15 cellular contexts compared by ENCODE assay signal in genomic region chr3:73213906-73214305, GRCh38.
"Had no signal": no experiment of that assay in that cellular context is flagged by ENCODE, and none has a peak within 500 bp of the region (broad histone marks: within the 10 kb centered on the region; RNA-seq: fewer than 3 reads in every experiment).

No MANE protein-coding gene starts in this region.

- H3K27ac Mint-ChIP-seq: activated naive CD8-positive, alpha-beta T cell treated with anti-CD3 and anti-CD28 coated beads, Interleukin-2, amount 10 ng/mL, durations not matched to agents 7 days and 5 days; activated T-helper 1 cell treated with anti-CD3 and anti-CD28 coated beads, Interleukin-12 subunit alpha, Interleukin-12 subunit beta, Interleukin-2, Interleukin-4 antibody, amounts not matched to agents 30 ng/mL and 10 ng/mL and 1 ng/mL, durations not matched to agents 14 hours and 24 hours and 36 hours; endodermal cell; natural killer cell treated with Interleukin-12 subunit alpha and Interleukin-12 subunit beta and Interleukin-15 and Interleukin-18, amount 100 ng/mL, for 72 hours; stimulated activated naive B cell treated with anti-CD40 and anti-IgM and Interleukin-4, amounts not matched to agents 10 μg/mL and 1 μg/mL and 100 μg/mL, for 72 hours had no signal

- H3K4me1 Mint-ChIP-seq: activated naive CD8-positive, alpha-beta T cell treated with anti-CD3 and anti-CD28 coated beads, Interleukin-2, amount 10 ng/mL, durations not matched to agents 7 days and 5 days; endodermal cell; stimulated activated naive B cell treated with anti-CD40 and anti-IgM and Interleukin-4, amounts not matched to agents 10 μg/mL and 1 μg/mL and 100 μg/mL, for 72 hours had no signal

- H3K27me3 Mint-ChIP-seq: activated naive CD8-positive, alpha-beta T cell treated with anti-CD3 and anti-CD28 coated beads, Interleukin-2, amount 10 ng/mL, durations not matched to agents 7 days and 5 days had no signal

- H3K9me3 Mint-ChIP-seq: activated naive CD8-positive, alpha-beta T cell treated with anti-CD3 and anti-CD28 coated beads, Interleukin-2, amount 10 ng/mL, durations not matched to agents 7 days and 5 days; activated T-helper 1 cell treated with anti-CD3 and anti-CD28 coated beads, Interleukin-12 subunit alpha, Interleukin-12 subunit beta, Interleukin-2, Interleukin-4 antibody, amounts not matched to agents 30 ng/mL and 10 ng/mL and 1 ng/mL, durations not matched to agents 14 hours and 24 hours and 36 hours had no signal

- H3K36me3 ChIP-seq: tibial nerve, uterus had no signal

- H3K4me3 Mint-ChIP-seq: activated naive CD8-positive, alpha-beta T cell treated with anti-CD3 and anti-CD28 coated beads, Interleukin-2, amount 10 ng/mL, durations not matched to agents 7 days and 5 days; activated T-helper 1 cell treated with anti-CD3 and anti-CD28 coated beads, Interleukin-12 subunit alpha, Interleukin-12 subunit beta, Interleukin-2, Interleukin-4 antibody, amounts not matched to agents 30 ng/mL and 10 ng/mL and 1 ng/mL, durations not matched to agents 14 hours and 24 hours and 36 hours; endodermal cell; natural killer cell treated with Interleukin-12 subunit alpha and Interleukin-12 subunit beta and Interleukin-15 and Interleukin-18, amount 100 ng/mL, for 72 hours; stimulated activated naive B cell treated with anti-CD40 and anti-IgM and Interleukin-4, amounts not matched to agents 10 μg/mL and 1 μg/mL and 100 μg/mL, for 72 hours had no signal

- H3K4me3 ChIP-seq: tibial nerve, uterus had no signal

- H3K27ac ChIP-seq: tibial nerve, uterus had no signal

- H3K9me3 ChIP-seq: tibial nerve, uterus had no signal

- DNase-seq: activated CD4-positive, alpha-beta T cell treated with anti-CD3 and anti-CD28 coated beads, Interleukin-2, amount 50 U/mL, for 1 hour; activated CD8-positive, alpha-beta memory T cell treated with anti-CD3 and anti-CD28 coated beads for 24 hours; activated naive CD8-positive, alpha-beta T cell treated with anti-CD3 and anti-CD28 coated beads, Interleukin-2, amount 10 ng/mL, durations not matched to agents 7 days and 5 days; anterior cingulate cortex; dermis blood vessel endothelial cell; endodermal cell; hippocampal formation; mesendoderm; retina; stimulated activated naive B cell treated with anti-CD40 and anti-IgM and Interleukin-4, amounts not matched to agents 10 μg/mL and 1 μg/mL and 100 μg/mL, for 72 hours; T-helper 9 cell; uterus had no signal

- H3K36me3 Mint-ChIP-seq: activated naive CD8-positive, alpha-beta T cell treated with anti-CD3 and anti-CD28 coated beads, Interleukin-2, amount 10 ng/mL, durations not matched to agents 7 days and 5 days; natural killer cell treated with Interleukin-12 subunit alpha and Interleukin-12 subunit beta and Interleukin-15 and Interleukin-18, amount 100 ng/mL, for 72 hours; stimulated activated naive B cell treated with anti-CD40 and anti-IgM and Interleukin-4, amounts not matched to agents 10 μg/mL and 1 μg/mL and 100 μg/mL, for 72 hours had no signal

- H3K27me3 ChIP-seq: tibial nerve, uterus had no signal

- H3K4me1 ChIP-seq: tibial nerve, uterus had no signal
